ENCODE assay signal across 8 cellular contexts in the genomic region with DNA sequence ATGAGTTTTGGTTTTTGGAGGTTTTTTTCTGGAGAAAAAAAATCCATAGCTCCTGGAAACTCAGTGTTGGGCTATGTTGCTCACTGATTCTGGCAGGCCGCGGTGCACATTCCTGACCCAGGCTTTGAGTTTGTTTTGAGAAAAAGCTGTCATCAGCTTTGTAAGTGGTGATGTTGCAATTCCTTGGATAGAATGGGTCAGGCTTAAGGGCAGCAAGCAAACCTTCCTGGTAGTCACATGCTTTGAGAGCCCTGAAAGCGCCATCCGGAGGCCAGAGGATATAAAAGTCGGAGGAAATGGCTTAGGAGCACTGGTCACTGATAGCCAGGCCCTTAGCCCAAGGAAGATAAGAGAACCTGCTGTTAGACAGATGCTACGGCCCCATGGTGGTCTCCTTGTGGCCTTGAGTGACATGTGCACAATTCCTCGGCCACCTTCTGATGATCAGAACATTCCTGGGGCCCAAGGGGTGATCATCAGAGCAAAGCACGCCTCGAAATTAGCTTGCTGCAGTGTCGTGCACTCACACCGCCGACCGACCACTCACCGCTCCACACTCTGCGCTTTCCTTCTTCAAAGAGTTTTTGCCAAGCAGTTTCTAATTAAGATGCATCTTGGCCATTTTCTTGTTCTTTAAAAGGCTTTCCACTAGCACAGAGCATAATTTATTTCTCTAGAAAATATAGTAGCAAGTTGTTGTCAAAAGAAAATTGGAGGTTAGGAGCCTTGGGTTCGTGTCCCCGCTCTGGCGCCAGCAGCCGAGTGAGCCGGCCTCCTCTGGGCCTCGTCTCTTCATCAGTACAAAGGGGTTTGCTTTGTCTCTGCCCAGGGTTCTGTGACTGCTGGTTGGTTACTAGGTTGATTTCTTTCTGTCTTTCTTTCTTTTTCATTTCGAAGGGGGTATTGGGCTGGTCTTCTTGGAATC.
A peak's percentile ranks its signal among the peaks of the same experiment; 100 is the strongest.
DNase-seq lines count a peak whose midpoint lies in the region; ATAC-seq, FAIRE-seq and TF ChIP-seq lines count a peak whose summit lies in the region.

No MANE protein-coding gene starts in this region.

- intact Hi-C loops in uterus (cut with DNase I; ENCODE audit: low total_unique reads), result no loop called here

- no peak for TF ChIP-seq POLR2A in uterus (IDR thresholded peaks at IDR 0.05)
- TF ChIP-seq POLR2A in GM12891 (IDR thresholded peaks at IDR 0.05; ENCODE audit: low read depth, low read length), result no peak

- H3K27ac ChIP-seq in HUES48 (ENCODE audit: low read depth, low read length) (peak overlapping the region; percentile 44), uterus (peak overlapping the region; percentile 90)

- H3K36me3 ChIP-seq in HUES48 (ENCODE audit: control insufficient read depth, insufficient read depth, low read length), result no peaks in the 10 kb centered on the region
- H3K36me3 ChIP-seq in uterus, result no peaks in the 10 kb centered on the region

- H3K9me3 ChIP-seq in HUES48 (ENCODE audit: control insufficient read depth, insufficient read depth, low read length) (no peaks in the 10 kb centered on the region), uterus (no peaks in the 10 kb centered on the region)

- H3K27me3 ChIP-seq in HUES48 (ENCODE audit: control insufficient read depth, insufficient read depth, low read length), result no peaks in the 10 kb centered on the region
- H3K27me3 ChIP-seq in uterus, result no peaks in the 10 kb centered on the region

- H3K4me3 ChIP-seq in AG10803 (ENCODE audit: low read length), result peak overlapping the region; percentile 24
- H3K4me3 ChIP-seq in HUES48 (ENCODE audit: low read depth, low read length), result no peak overlapping the region
- no peak overlapping the region for H3K4me3 ChIP-seq in uterus

- no peak for ATAC-seq in HG03460 (IDR thresholded peaks at IDR 0.05; ENCODE audit: unreplicated experiment)

- DNase-seq in AG10803 (ENCODE audit: low read depth), result peak; percentile 99
- DNase-seq in dedifferentiated amniotic fluid mesenchymal stem cell (ENCODE audit: extremely low spot score), result peak; percentile 94
- DNase-seq in lung microvascular endothelial cell (ENCODE audit: low read depth in 2 of 2), result peak; percentile 9 to 83
- peak; percentile 81 to 89 for DNase-seq in uterus
- no peak for DNase-seq in stimulated activated CD4-positive, alpha-beta T cell treated with anti-CD3 and anti-CD28 coated beads, Interleukin-12 subunit alpha, Interleukin-12 subunit beta, amount 100 ng/mL, for 4 hours
- DNase-seq in GM12891 (ENCODE audit: insufficient read length, low spot score), result no peak

- no peak for FAIRE-seq in GM12891 (lab: Jason Lieb, UNC)

- H3K9ac ChIP-seq in HUES48 (ENCODE audit: low read depth, low read length), result no peak overlapping the region

- TF ChIP-seq CTCF in AG10803 (conservative IDR thresholded peaks at IDR 0.05; ENCODE audit: low read length) (peak; percentile 54), uterus (IDR thresholded peaks at IDR 0.05) (peak in 2 of 4 experiments; percentile 5 to 32)

- peaks cover 31% of the 10 kb centered on the region for H3K4me1 ChIP-seq in HUES48 (ENCODE audit: control insufficient read depth, insufficient read depth, low read length)
- peaks cover 10 to 15% of the 10 kb centered on the region in 2 donors for H3K4me1 ChIP-seq in uterus

TF ChIP-seq in GM12891, 5 proteins besides CTCF, POLR2A, EP300 and RAD21:
- TF ChIP-seq PAX5 (IDR thresholded peaks at IDR 0.05; ENCODE audit: insufficient read depth, low read length, severe bottlenecking) (no peak), TAF1 (IDR thresholded peaks at IDR 0.05; ENCODE audit: low read depth, low read length) (no peak), POU2F2 (IDR thresholded peaks at IDR 0.05; ENCODE audit: low read depth, low read length) (no peak), POLR2AphosphoS5 (IDR thresholded peaks at IDR 0.05; ENCODE audit: low read depth, low read length) (no peak), SPI1 (IDR thresholded peaks at IDR 0.05; ENCODE audit: low read depth, low read length) (no peak)

Comparison
In these comparisons a context has a peak if more than half of its experiments do, and no peak if none do; other contexts are left out.
1. DNase-seq: peak in AG10803 (single experiment), dedifferentiated amniotic fluid mesenchymal stem cell (single experiment), lung microvascular endothelial cell (2 of 2) and uterus (2 of 2); none in stimulated activated CD4-positive, alpha-beta T cell treated with anti-CD3 and anti-CD28 coated beads, Interleukin-12 subunit alpha, Interleukin-12 subunit beta, amount 100 ng/mL, for 4 hours (single experiment) and GM12891 (single experiment).